Comparison of ENCODE assay signal across 19 cellular contexts in genomic region chr11:119920666-119921065, GRCh38.
A peak's percentile ranks its signal among the peaks of the same experiment; 100 is the strongest.
DNase-seq lines count a peak whose midpoint lies in the region; ATAC-seq and TF ChIP-seq lines count a peak whose summit lies in the region.
"Had no signal": no experiment of that assay in that cellular context is flagged by ENCODE, and none has a peak within 500 bp of the region (broad histone marks: within the 10 kb centered on the region; RNA-seq: fewer than 3 reads in every experiment).

No MANE protein-coding gene starts in this region.

- H3K9me3 ChIP-seq in spleen: no peaks in the 10 kb centered on the region
- H3K9me3 ChIP-seq: Caco-2 had no signal

- no peak for ATAC-seq in GM23338
- no peak for ATAC-seq in activated CD4-positive, alpha-beta T cell treated with anti-CD3 and anti-CD28 coated beads for 36 hours
- ATAC-seq in GM21576 (IDR thresholded peaks at IDR 0.05; ENCODE audit: unreplicated experiment): no peak
- ATAC-seq: CD8-positive, alpha-beta T cell had no signal

- H3K4me3 Mint-ChIP-seq in GM23338: no peak overlapping the region
- H3K4me3 Mint-ChIP-seq in activated CD4-positive, alpha-beta T cell treated with anti-CD3 and anti-CD28 coated beads for 36 hours: no peak overlapping the region
- H3K4me3 Mint-ChIP-seq: B cell; CD4-positive, alpha-beta T cell; CD8-positive, alpha-beta T cell had no signal

- no peaks in the 10 kb centered on the region for H3K36me3 Mint-ChIP-seq in GM23338 (ENCODE audit: low read depth)
- no peaks in the 10 kb centered on the region for H3K36me3 Mint-ChIP-seq in activated CD4-positive, alpha-beta T cell treated with anti-CD3 and anti-CD28 coated beads for 36 hours (ENCODE audit: low read depth)
- H3K36me3 Mint-ChIP-seq: CD8-positive, alpha-beta T cell had no signal

- 0 out of 3 replicates have a peak, but pooled peaks cover 4% of the 10 kb centered on the region for H3K9me3 Mint-ChIP-seq in GM23338
- no peaks in the 10 kb centered on the region for H3K9me3 Mint-ChIP-seq in activated CD4-positive, alpha-beta T cell treated with anti-CD3 and anti-CD28 coated beads for 36 hours (ENCODE audit: low read depth)
- H3K9me3 Mint-ChIP-seq: CD8-positive, alpha-beta T cell had no signal

- no peaks in the 10 kb centered on the region for H3K79me2 ChIP-seq in GM23338 (replicated peaks; ENCODE audit: insufficient read depth)

- H3K4me3 ChIP-seq in GM23338 (no peak overlapping the region), spleen (no peak overlapping the region)
- H3K4me3 ChIP-seq: BLaER1 treated with 17β-estradiol and CSF1 and Interleukin-3, amounts not matched to agents 10 nM and 100 nM had no signal

- H3K27me3 Mint-ChIP-seq in GM23338 (ENCODE audit: insufficient read depth, low read depth, poor library complexity): peaks cover 5% of the 10 kb centered on the region
- H3K27me3 Mint-ChIP-seq in activated CD4-positive, alpha-beta T cell treated with anti-CD3 and anti-CD28 coated beads for 36 hours: peaks cover 13% of the 10 kb centered on the region

- TF ChIP-seq CTCF in GM23338 (conservative IDR thresholded peaks at IDR 0.05; ENCODE audit: low read depth in 2 of 2) (no peak), spleen (IDR thresholded peaks at IDR 0.05 in 8 of 11, conservative IDR thresholded peaks at IDR 0.05 in 3 of 11) (no peak)

- no peak overlapping the region for H3K4me2 ChIP-seq in GM23338
- H3K4me2 ChIP-seq: BLaER1 treated with 17β-estradiol and CSF1 and Interleukin-3, amounts not matched to agents 10 nM and 100 nM had no signal

- 76 to 88% (median 85%) methylated on average over 18 of the region's 18 CpGs for WGBS in spleen, 5 donors

- no peaks in the 10 kb centered on the region for H3K27me3 ChIP-seq in GM23338 (ENCODE audit: insufficient read depth)
- no peaks in the 10 kb centered on the region for H3K27me3 ChIP-seq in layer of hippocampus (ENCODE audit: control insufficient read depth, insufficient read depth, low read length)
- peaks cover 0 to 36% (median 0%) of the 10 kb centered on the region in 7 donors for H3K27me3 ChIP-seq in spleen (replicated peaks in 1 of 7)
- H3K27me3 ChIP-seq: BLaER1 treated with 17β-estradiol and CSF1 and Interleukin-3, amounts not matched to agents 10 nM and 100 nM had no signal

- POLR2A ChIA-PET in activated CD4-positive, alpha-beta T cell treated with anti-CD3 and anti-CD28 coated beads for 36 hours (lab: Charles Lee): no interaction called here

- H3K4me1 ChIP-seq in GM23338 (ENCODE audit: insufficient read depth): no peaks in the 10 kb centered on the region
- no peaks in the 10 kb centered on the region for H3K4me1 ChIP-seq in spleen

- H4K20me1 ChIP-seq in GM23338 (replicated peaks; ENCODE audit: insufficient read depth): no peaks in the 10 kb centered on the region
- H4K20me1 ChIP-seq: BLaER1 treated with 17β-estradiol and CSF1 and Interleukin-3, amounts not matched to agents 10 nM and 100 nM had no signal

- H3K9me2 ChIP-seq in GM23338 (ENCODE audit: insufficient read depth): no peaks in the 10 kb centered on the region

- H2AFZ ChIP-seq in GM23338: peak overlapping the region; percentile 32; the same call in 1 of the 2 replicates

- intact Hi-C loops in spleen (cut with DNase I; ENCODE audit: low total_unique reads): no loop called here
- intact Hi-C loops in activated CD4-positive, alpha-beta T cell treated with anti-CD3 and anti-CD28 coated beads for 36 hours (cut with DNase I, micrococcal nuclease): no loop called here

- CTCF ChIA-PET in activated CD4-positive, alpha-beta T cell treated with anti-CD3 and anti-CD28 coated beads for 36 hours (lab: Charles Lee): no interaction called here

- no peak overlapping the region for H3K27ac ChIP-seq in GM23338 (ENCODE audit: low read depth)
- H3K27ac ChIP-seq in layer of hippocampus (ENCODE audit: low read depth, low read length): peak overlapping the region; percentile 14
- no peak overlapping the region for H3K27ac ChIP-seq in spleen
- H3K27ac ChIP-seq: BLaER1 treated with 17β-estradiol and CSF1 and Interleukin-3, amounts not matched to agents 10 nM and 100 nM; C4-2B had no signal

- no peaks in the 10 kb centered on the region for H3K36me3 ChIP-seq in GM23338 (ENCODE audit: insufficient read depth)
- no peaks in the 10 kb centered on the region for H3K36me3 ChIP-seq in spleen
- H3K36me3 ChIP-seq: BLaER1 treated with 17β-estradiol and CSF1 and Interleukin-3, amounts not matched to agents 10 nM and 100 nM had no signal

- H3K27ac Mint-ChIP-seq in GM23338: no peak overlapping the region
- H3K27ac Mint-ChIP-seq in activated CD4-positive, alpha-beta T cell treated with anti-CD3 and anti-CD28 coated beads for 36 hours: no peak overlapping the region
- H3K27ac Mint-ChIP-seq: B cell; CD4-positive, alpha-beta T cell; CD8-positive, alpha-beta T cell had no signal

- TF ChIP-seq POLR2A in spleen (IDR thresholded peaks at IDR 0.05): no peak

- DNase-seq in Ammon's horn (ENCODE audit: low spot score): peak; percentile 72
- no peak for DNase-seq in GM23338 (ENCODE audit: low spot score)
- peak; percentile 54 for DNase-seq in spleen
- DNase-seq in activated CD4-positive, alpha-beta T cell treated with anti-CD3 and anti-CD28 coated beads for 36 hours: no peak
- no peak for DNase-seq in HCEC 1CT
- no peak for DNase-seq in NCI-H69 (lab: John Stamatoyannopoulos, UW)
- DNase-seq: 8988T; ACHN; Caco-2; Calu3; CD4-positive, alpha-beta T cell; CD8-positive, alpha-beta T cell; DMS79 treated with DMSO at 0.1 percent for 48 hours; GF-D8 had no signal

- H3K4me1 Mint-ChIP-seq in GM23338: peaks cover 20% of the 10 kb centered on the region
- H3K4me1 Mint-ChIP-seq in activated CD4-positive, alpha-beta T cell treated with anti-CD3 and anti-CD28 coated beads for 36 hours: no peaks in the 10 kb centered on the region
- H3K4me1 Mint-ChIP-seq: B cell had no signal

- no peaks in the 10 kb centered on the region for H3F3A ChIP-seq in GM23338 (replicated peaks; ENCODE audit: low read depth)

TF ChIP-seq in GM23338, 12 proteins besides CTCF, POLR2A, EP300 and RAD21 (continues in another document):
- TF ChIP-seq ZNF331 (CRISPR knock-in tag; IDR thresholded peaks at IDR 0.05; ENCODE audit: low read depth): no peak
- no peak for TF ChIP-seq CREB1 (CRISPR knock-in tag; IDR thresholded peaks at IDR 0.05; ENCODE audit: low read depth)
- TF ChIP-seq ZNF114 (CRISPR knock-in tag; IDR thresholded peaks at IDR 0.05): no peak
- TF ChIP-seq ZNF462 (CRISPR knock-in tag; IDR thresholded peaks at IDR 0.05): no peak
- no peak for TF ChIP-seq JUNB (IDR thresholded peaks at IDR 0.05; ENCODE audit: unreplicated experiment)
- no peak for TF ChIP-seq STAT1 (IDR thresholded peaks at IDR 0.05; ENCODE audit: unreplicated experiment)

Comparison
In these comparisons a context has a peak if more than half of its experiments do, and no peak if none do; other contexts are left out.
1. DNase-seq: peak in Ammon's horn (single experiment) and spleen (single experiment); none in GM23338 (single experiment), activated CD4-positive, alpha-beta T cell treated with anti-CD3 and anti-CD28 coated beads for 36 hours (single experiment), HCEC 1CT (single experiment) and NCI-H69 (single experiment).